In the genomic region with DNA sequence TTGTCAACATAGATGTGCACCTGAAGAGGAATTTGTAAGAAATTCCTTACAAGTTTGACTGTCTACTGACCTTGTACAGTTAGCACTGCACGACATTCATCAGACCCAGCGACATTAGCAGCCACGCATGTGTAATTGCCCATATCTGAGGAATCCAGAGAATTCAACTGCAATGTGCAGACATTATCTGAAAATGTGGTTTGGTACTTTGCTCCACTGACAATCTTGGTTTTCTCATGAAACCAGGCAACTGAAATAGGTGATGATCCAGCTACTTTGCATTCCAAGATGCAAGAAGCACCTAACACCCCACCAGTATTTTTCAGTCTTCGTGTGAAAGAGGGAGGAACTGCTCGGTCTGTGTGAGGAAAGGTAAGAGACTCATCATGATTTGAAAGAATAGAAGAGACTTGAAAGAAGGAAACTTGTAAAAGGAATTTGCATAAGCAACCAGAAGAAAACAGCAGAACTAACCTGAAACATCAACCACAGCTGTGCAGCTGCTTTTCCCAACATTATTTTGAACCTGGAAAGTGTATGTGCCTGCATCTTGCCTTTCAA, we compare ENCODE assay signal across 26 cellular contexts.
DNase-seq lines count a peak whose midpoint lies in the region; ATAC-seq and TF ChIP-seq lines count a peak whose summit lies in the region.
"Had no signal": no experiment of that assay in that cellular context is flagged by ENCODE, and none has a peak within 500 bp of the region (broad histone marks: within the 10 kb centered on the region; RNA-seq: fewer than 3 reads in every experiment).

No MANE protein-coding gene starts in this region.

- H3K4me3 Mint-ChIP-seq in stimulated activated effector memory CD8-positive, alpha-beta T cell treated with anti-CD3 and anti-CD28 coated beads, Interleukin-12 subunit alpha, Interleukin-12 subunit beta, amount 100 ng/mL, for 72 hours, result no peak overlapping the region
- H3K4me3 Mint-ChIP-seq: CD14-positive monocyte had no signal

- 38% methylated on average over 5 of the region's 5 CpGs for WGBS in right cardiac atrium

- H3K36me3 ChIP-seq in cardiac muscle cell, result peaks cover 100% of the 10 kb centered on the region
- H3K36me3 ChIP-seq: BE2C, SJSA1 had no signal

- no peaks in the 10 kb centered on the region for H3K9me3 Mint-ChIP-seq in stimulated activated effector memory CD8-positive, alpha-beta T cell treated with anti-CD3 and anti-CD28 coated beads, Interleukin-12 subunit alpha, Interleukin-12 subunit beta, amount 100 ng/mL, for 72 hours
- H3K9me3 Mint-ChIP-seq: CD8-positive, alpha-beta memory T cell had no signal

- H3K4me3 ChIP-seq in cardiac muscle cell (no peak overlapping the region), right cardiac atrium (ENCODE audit: low read length) (no peak overlapping the region)
- H3K4me3 ChIP-seq: PC-9, SJSA1 had no signal

- no peaks in the 10 kb centered on the region for H3K4me1 Mint-ChIP-seq in stimulated activated effector memory CD8-positive, alpha-beta T cell treated with anti-CD3 and anti-CD28 coated beads, Interleukin-12 subunit alpha, Interleukin-12 subunit beta, amount 100 ng/mL, for 72 hours
- H3K4me1 Mint-ChIP-seq: CD8-positive, alpha-beta memory T cell had no signal

- DNase-seq in cardiac muscle cell (ENCODE audit: low read depth in 1 of 2, low spot score in 1 of 2) (peak in 1 of 2 donors; percentile 33), right cardiac atrium (no peak), astrocyte of the hippocampus (ENCODE audit: low read depth, low spot score) (peak; percentile 31), KG1 (lab: John Stamatoyannopoulos, UW) (no peak)
- DNase-seq in stimulated activated effector memory CD8-positive, alpha-beta T cell treated with anti-CD3 and anti-CD28 coated beads, Interleukin-12 subunit alpha, Interleukin-12 subunit beta, amount 100 ng/mL, for 72 hours (ENCODE audit: low spot score in 2 of 2), result no peak
- DNase-seq: 8988T; ACHN; BE2C; Calu3; CD8-positive, alpha-beta memory T cell; DMS79 treated with DMSO at 0.1 percent for 48 hours; GF-D8; H7; Karpas-422; NCI-H1092 treated with DMSO at 0.1 percent for 48 hours; NCI-H1436; NCI-H187; NCI-H2171 treated with DMSO at 0.1 percent for 48 hours; NCI-H345; NCI-H510A treated with DMSO at 0.1 percent for 48 hours; PC-9 had no signal

- peak overlapping the region; percentile 84 for H3K27ac ChIP-seq in cardiac muscle cell
- no peak overlapping the region for H3K27ac ChIP-seq in right cardiac atrium (ENCODE audit: low read length)
- H3K27ac ChIP-seq: PC-9, SJSA1 had no signal

- no peaks in the 10 kb centered on the region for H3K9me3 ChIP-seq in cardiac muscle cell (ENCODE audit: low read depth)
- H3K9me3 ChIP-seq in right cardiac atrium (ENCODE audit: control insufficient read depth, low read length), result no peaks in the 10 kb centered on the region
- H3K9me3 ChIP-seq: BE2C, SJSA1 had no signal

- H3K27me3 ChIP-seq in cardiac muscle cell (no peaks in the 10 kb centered on the region), right cardiac atrium (ENCODE audit: control insufficient read depth, insufficient read depth) (no peaks in the 10 kb centered on the region)

- peaks cover 36% of the 10 kb centered on the region for H3K4me1 ChIP-seq in cardiac muscle cell (ENCODE audit: low read depth)
- no peaks in the 10 kb centered on the region for H3K4me1 ChIP-seq in right cardiac atrium (ENCODE audit: control insufficient read depth, insufficient read depth, low read length)
- H3K4me1 ChIP-seq: BE2C, SJSA1 had no signal

- no peak overlapping the region for H3K27ac Mint-ChIP-seq in stimulated activated effector memory CD8-positive, alpha-beta T cell treated with anti-CD3 and anti-CD28 coated beads, Interleukin-12 subunit alpha, Interleukin-12 subunit beta, amount 100 ng/mL, for 72 hours
- H3K27ac Mint-ChIP-seq: CD14-positive monocyte; CD8-positive, alpha-beta memory T cell had no signal

- no peaks in the 10 kb centered on the region for H3K36me3 Mint-ChIP-seq in stimulated activated effector memory CD8-positive, alpha-beta T cell treated with anti-CD3 and anti-CD28 coated beads, Interleukin-12 subunit alpha, Interleukin-12 subunit beta, amount 100 ng/mL, for 72 hours
- H3K36me3 Mint-ChIP-seq: CD14-positive monocyte had no signal

- no peak for TF ChIP-seq CTCF in cardiac muscle cell (IDR thresholded peaks at IDR 0.05; ENCODE audit: low read depth, low read length)

- ATAC-seq in right cardiac atrium, result no peak
- ATAC-seq in HG02623 (IDR thresholded peaks at IDR 0.05; ENCODE audit: unreplicated experiment), result peak; percentile 63
- no peak for ATAC-seq in HG02884 (IDR thresholded peaks at IDR 0.05; ENCODE audit: unreplicated experiment)
- ATAC-seq in stimulated activated effector memory CD8-positive, alpha-beta T cell treated with anti-CD3 and anti-CD28 coated beads, Interleukin-12 subunit alpha, Interleukin-12 subunit beta, amount 100 ng/mL, for 72 hours, result no peak
- ATAC-seq: Right ventricle myocardium inferior had no signal

- intact Hi-C loops in right cardiac atrium (cut with DNase I), result no loop called here
